In genomic region chr9:134398756-134399155, GRCh38 we compare ENCODE assay signal across 19 cellular contexts.
DNase-seq lines count a peak whose midpoint lies in the region; ATAC-seq and TF ChIP-seq lines count a peak whose summit lies in the region.
"Had no signal": no experiment of that assay in that cellular context is flagged by ENCODE, and none has a peak within 500 bp of the region (broad histone marks: within the 10 kb centered on the region; RNA-seq: fewer than 3 reads in every experiment).

No MANE protein-coding gene starts in this region.

- intact Hi-C loops in gastrocnemius medialis (cut with DNase I; ENCODE audit: low total_unique reads) = no loop called here

- H3K4me1 ChIP-seq in DND-41 (ENCODE audit: insufficient read depth, low read length) = peaks cover 42% of the 10 kb centered on the region
- peaks cover 45% of the 10 kb centered on the region for H3K4me1 ChIP-seq in effector memory CD4-positive, alpha-beta T cell (ENCODE audit: control insufficient read depth, insufficient read depth, low read length, poor library complexity, severe bottlenecking)
- peaks cover 68 to 73% of the 10 kb centered on the region in 2 donors for H3K4me1 ChIP-seq in gastrocnemius medialis

- H3K4me3 ChIP-seq in DND-41 (ENCODE audit: low read depth in 1 of 2, low read length in 2 of 2) = no peak overlapping the region
- no peak overlapping the region for H3K4me3 ChIP-seq in effector memory CD4-positive, alpha-beta T cell (ENCODE audit: insufficient read depth, low read depth, low read length, poor library complexity, severe bottlenecking)
- H3K4me3 ChIP-seq in gastrocnemius medialis = no peak overlapping the region
- H3K4me3 ChIP-seq: GM12878 had no signal

- H3K4me1 Mint-ChIP-seq in activated naive CD4-positive, alpha-beta T cell treated with anti-CD3 and anti-CD28 coated beads, Interleukin-2, amount 10 ng/mL, durations not matched to agents 7 days and 5 days = peaks cover 45% of the 10 kb centered on the region

- no peak overlapping the region for H3K4me2 ChIP-seq in DND-41 (ENCODE audit: insufficient read depth, low read length)

- H4K20me1 ChIP-seq in DND-41 (ENCODE audit: insufficient read depth, low read length) = peaks cover 47% of the 10 kb centered on the region

- H3K9me3 Mint-ChIP-seq in activated naive CD4-positive, alpha-beta T cell treated with anti-CD3 and anti-CD28 coated beads, Interleukin-2, amount 10 ng/mL, durations not matched to agents 7 days and 5 days = peaks cover 13% of the 10 kb centered on the region

- peaks cover 53% of the 10 kb centered on the region for H3K27me3 Mint-ChIP-seq in activated naive CD4-positive, alpha-beta T cell treated with anti-CD3 and anti-CD28 coated beads, Interleukin-2, amount 10 ng/mL, durations not matched to agents 7 days and 5 days
- H3K27me3 Mint-ChIP-seq: IgD-negative memory B cell had no signal

- H3K27me3 ChIP-seq in DND-41 (ENCODE audit: insufficient read depth, low read length, poor library complexity) (no peaks in the 10 kb centered on the region), gastrocnemius medialis (no peaks in the 10 kb centered on the region)
- no peaks in the 10 kb centered on the region for H3K27me3 ChIP-seq in effector memory CD4-positive, alpha-beta T cell (replicated peaks; ENCODE audit: control insufficient read depth, insufficient read depth, low read length, poor library complexity, severe bottlenecking)

- no peaks in the 10 kb centered on the region for H3K36me3 ChIP-seq in DND-41 (ENCODE audit: insufficient read depth, low read length)
- no peaks in the 10 kb centered on the region for H3K36me3 ChIP-seq in effector memory CD4-positive, alpha-beta T cell (ENCODE audit: control insufficient read depth, insufficient read depth, low read length)
- no peaks in the 10 kb centered on the region for H3K36me3 ChIP-seq in gastrocnemius medialis

- no peak overlapping the region for H2AFZ ChIP-seq in DND-41 (ENCODE audit: low read depth, low read length)

- ATAC-seq in DND-41 (ENCODE audit: insufficient read depth, low read depth) = no peak
- no peak for ATAC-seq in gastrocnemius medialis
- ATAC-seq in GM21825 (IDR thresholded peaks at IDR 0.05; ENCODE audit: unreplicated experiment) = no peak
- ATAC-seq: GM12878 had no signal

- POLR2A ChIA-PET in HEK293T (lab: Yijun Ruan, JAX) = no interaction called here

- H3K27ac ChIP-seq in C4-2B (peak overlapping the region; percentile 6; the same call in 1 of the 2 replicates), DND-41 (ENCODE audit: low read length) (peak overlapping the region; percentile 20; the same call in 1 of the 2 replicates), gastrocnemius medialis (peak overlapping the region; percentile 80 to 98 (median 94))
- H3K27ac ChIP-seq in effector memory CD4-positive, alpha-beta T cell (ENCODE audit: insufficient read depth, low read length, poor library complexity, severe bottlenecking) = peak overlapping the region; percentile 23

- TF ChIP-seq POLR2A in gastrocnemius medialis (IDR thresholded peaks at IDR 0.05) = no peak

- H3K4me3 Mint-ChIP-seq in activated naive CD4-positive, alpha-beta T cell treated with anti-CD3 and anti-CD28 coated beads, Interleukin-2, amount 10 ng/mL, durations not matched to agents 7 days and 5 days = no peak overlapping the region
- H3K4me3 Mint-ChIP-seq: IgD-negative memory B cell had no signal

- H3K36me3 Mint-ChIP-seq in activated naive CD4-positive, alpha-beta T cell treated with anti-CD3 and anti-CD28 coated beads, Interleukin-2, amount 10 ng/mL, durations not matched to agents 7 days and 5 days = peaks cover 6% of the 10 kb centered on the region
- H3K36me3 Mint-ChIP-seq: IgD-negative memory B cell had no signal

- CTCF ChIA-PET in activated naive CD4-positive, alpha-beta T cell treated with anti-CD3 and anti-CD28 coated beads, Interleukin-2, amount 10 ng/mL, durations not matched to agents 7 days and 5 days (lab: Charles Lee) = no interaction called here
- CTCF ChIA-PET in HEK293T (lab: Yijun Ruan, JAX) = no interaction called here

- DNase-seq in DND-41 (no peak), gastrocnemius medialis (no peak), OCI-M2 (lab: John Stamatoyannopoulos, UW; ENCODE audit: unreplicated experiment) (no peak), HEK293T (ENCODE audit: extremely low spot score) (no peak)
- DNase-seq in effector memory CD4-positive, alpha-beta T cell = no peak
- DNase-seq in activated naive CD4-positive, alpha-beta T cell treated with anti-CD3 and anti-CD28 coated beads, Interleukin-2, amount 10 ng/mL, durations not matched to agents 7 days and 5 days = no peak
- DNase-seq: C1 segment of cervical spinal cord, DMS 273 treated with DMSO at 0.1 percent for 48 hours, DMS79 treated with DMSO at 0.1 percent for 48 hours, GOT3, NCI-H1694 treated with DMSO at 0.1 percent for 48 hours, NCI-H2081 treated with DMSO at 0.1 percent for 48 hours, NCI-H2171 treated with DMSO at 0.1 percent for 48 hours, NCI-H524 treated with DMSO at 0.1 percent for 48 hours, Right ventricle myocardium superior had no signal

- TF ChIP-seq CTCF in C4-2B (conservative IDR thresholded peaks at IDR 0.05) (no peak), DND-41 (IDR thresholded peaks at IDR 0.05; ENCODE audit: borderline replicate concordance, extremely low read depth, low read length, poor library complexity, severe bottlenecking) (no peak), gastrocnemius medialis (IDR thresholded peaks at IDR 0.05 in 4 of 5, conservative IDR thresholded peaks at IDR 0.05 in 1 of 5) (no peak)

- H3K9ac ChIP-seq in DND-41 (ENCODE audit: low read depth, low read length) = no peak overlapping the region

- H3K27ac Mint-ChIP-seq in activated naive CD4-positive, alpha-beta T cell treated with anti-CD3 and anti-CD28 coated beads, Interleukin-2, amount 10 ng/mL, durations not matched to agents 7 days and 5 days = no peak overlapping the region

- H3K79me2 ChIP-seq in DND-41 (ENCODE audit: insufficient read depth, low read length) = peaks cover 6% of the 10 kb centered on the region; the same call in 1 of the 2 replicates

- in situ Hi-C loops in gastrocnemius medialis (cut with MboI; ENCODE audit: low sequenced_read_pairs in 4 of 4) = no loop called here

- H3K9me3 ChIP-seq in DND-41 (ENCODE audit: insufficient read depth, low read length, severe bottlenecking) = no peaks in the 10 kb centered on the region
- no peaks in the 10 kb centered on the region for H3K9me3 ChIP-seq in effector memory CD4-positive, alpha-beta T cell (ENCODE audit: control insufficient read depth, low read length)
- no peaks in the 10 kb centered on the region for H3K9me3 ChIP-seq in gastrocnemius medialis

TF ChIP-seq in HEK293T, 16 proteins besides CTCF, POLR2A, EP300 and RAD21:
- TF ChIP-seq FOXK2 (IDR thresholded peaks at IDR 0.05) (no peak), LEF1 (IDR thresholded peaks at IDR 0.05; ENCODE audit: borderline replicate concordance) (no peak), PKNOX1 (IDR thresholded peaks at IDR 0.05) (no peak), L3MBTL2 (conservative IDR thresholded peaks at IDR 0.05) (no peak), HDGF (IDR thresholded peaks at IDR 0.05; ENCODE audit: borderline replicate concordance) (no peak), ARNT (IDR thresholded peaks at IDR 0.05) (no peak), CTBP1 (IDR thresholded peaks at IDR 0.05; ENCODE audit: borderline replicate concordance) (no peak), FOXA1 (IDR thresholded peaks at IDR 0.05) (no peak), ELF4 (IDR thresholded peaks at IDR 0.05) (no peak), SUZ12 (IDR thresholded peaks at IDR 0.05) (no peak), BHLHE40 (IDR thresholded peaks at IDR 0.05; ENCODE audit: borderline replicate concordance) (no peak), NFRKB (IDR thresholded peaks at IDR 0.05) (no peak), ZNF384 (IDR thresholded peaks at IDR 0.05) (no peak), TARDBP (IDR thresholded peaks at IDR 0.05) (no peak), FOXM1 (IDR thresholded peaks at IDR 0.05; ENCODE audit: borderline replicate concordance) (no peak), SP1 (IDR thresholded peaks at IDR 0.05) (no peak)

Comparison
In these comparisons a context has a peak if more than half of its experiments do, and no peak if none do; other contexts are left out.
1. H3K27ac ChIP-seq: peak in every context shown above with its lines; median percentile 94 in gastrocnemius medialis; 23 in effector memory CD4-positive, alpha-beta T cell; 20 in DND-41; 6 in C4-2B.